Comparison of ENCODE assay signal across 8 cellular contexts in the genomic region with DNA sequence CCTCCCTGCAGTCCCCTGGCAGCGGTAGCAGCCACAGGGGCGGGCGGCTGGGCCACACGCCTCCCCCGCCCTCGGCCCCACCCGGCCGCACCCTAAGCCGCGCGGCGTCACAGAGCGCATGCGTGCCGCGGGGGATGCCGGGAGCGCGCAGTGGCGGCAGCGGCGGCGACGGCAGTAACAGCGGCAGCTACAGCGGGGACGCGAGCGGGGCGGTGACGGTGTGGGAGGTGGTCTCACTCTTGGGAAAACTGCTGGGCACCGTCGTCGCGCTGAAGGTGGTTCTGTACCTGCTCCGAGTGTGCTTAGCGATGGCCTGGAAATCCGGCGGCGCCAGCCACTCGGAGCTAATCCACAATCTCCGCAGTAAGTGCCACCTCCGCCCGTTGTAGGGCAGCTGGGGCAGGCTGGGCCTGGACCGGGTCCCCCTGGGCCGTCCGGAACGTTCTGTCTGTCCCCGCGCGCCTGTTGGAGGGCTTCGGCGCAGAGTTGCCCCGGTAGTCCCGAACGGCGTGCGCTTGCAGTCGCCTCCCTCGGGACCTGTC. TPM values are rescaled to one million over a fixed set of nuclear protein-coding genes. Genes with fewer than 3 reads are reported as not detected.
DNase-seq lines count a peak whose midpoint lies in the region; ATAC-seq and TF ChIP-seq lines count a peak whose summit lies in the region.

TSS of gene PCMT1 (plus strand) at position 148 of the 542 bp plus-strand sequence. CDS start at position 309, 161 bp downstream.

- H3K27ac ChIP-seq in RWPE2 (ENCODE audit: poor library complexity, severe bottlenecking), result peak within 1 kb of the TSS; percentile 71

- H3K9me3 ChIP-seq in RWPE2 (ENCODE audit: severe bottlenecking), result no peaks in the 10 kb centered on the region

- H3K27me3 Mint-ChIP-seq in nephron progenitor cell (ENCODE audit: low read depth, poor library complexity), result peaks cover 3% of the 10 kb centered on the region
- H3K27me3 Mint-ChIP-seq in stimulated activated naive CD8-positive, alpha-beta T cell treated with anti-CD3 and anti-CD28 coated beads, Interleukin-15, amount 100 ng/mL, for 72 hours, result no peaks in the 10 kb centered on the region

- H3K4me3 ChIP-seq in LNCaP clone FGC (ENCODE audit: low read depth, low read length), result peak within 1 kb of the TSS; percentile 96
- H3K4me3 ChIP-seq in RWPE2 (ENCODE audit: severe bottlenecking), result peak within 1 kb of the TSS; percentile 84
- peak within 1 kb of the TSS; percentile 97 for H3K4me3 ChIP-seq in fibroblast of the aortic adventitia (ENCODE audit: low read depth, low read length)

- no peaks in the 10 kb centered on the region for H3K27me3 ChIP-seq in RWPE2 (ENCODE audit: insufficient read depth, poor library complexity, severe bottlenecking)

- H3K4me3 Mint-ChIP-seq in nephron progenitor cell, result peak within 1 kb of the TSS; percentile 91
- peak within 1 kb of the TSS; percentile 89 to 98 for H3K4me3 Mint-ChIP-seq in stimulated activated naive CD8-positive, alpha-beta T cell treated with anti-CD3 and anti-CD28 coated beads, Interleukin-15, amount 100 ng/mL, for 72 hours

- H3K9me3 Mint-ChIP-seq in nephron progenitor cell, result no peaks in the 10 kb centered on the region
- H3K9me3 Mint-ChIP-seq in stimulated activated naive CD8-positive, alpha-beta T cell treated with anti-CD3 and anti-CD28 coated beads, Interleukin-15, amount 100 ng/mL, for 72 hours, result no peaks in the 10 kb centered on the region

- ATAC-seq in RWPE2 (ENCODE audit: low read depth), result peak; percentile 77
- ATAC-seq in stimulated activated naive CD8-positive, alpha-beta T cell treated with anti-CD3 and anti-CD28 coated beads, Interleukin-15, amount 100 ng/mL, for 72 hours, result peak; percentile 91

- DNase-seq in ELF-1 (ENCODE audit: low read depth, low spot score), result peak; percentile 90
- peak; percentile 79 for DNase-seq in H4 (ENCODE audit: low spot score)
- peak; percentile 49 for DNase-seq in LNCaP clone FGC (ENCODE audit: low read depth)
- DNase-seq in RWPE2 (ENCODE audit: low spot score), result peak; percentile 86
- DNase-seq in activated effector memory CD4-positive, alpha-beta T cell treated with Interleukin-2 at 50 U/mL for 16 hours, result peak; percentile 91
- peak; percentile 83 for DNase-seq in fibroblast of the aortic adventitia (ENCODE audit: low read depth)
- peak; percentile 93 for DNase-seq in nephron progenitor cell
- peak; percentile 95 to 97 for DNase-seq in stimulated activated naive CD8-positive, alpha-beta T cell treated with anti-CD3 and anti-CD28 coated beads, Interleukin-15, amount 100 ng/mL, for 72 hours

- peaks cover 27% of the 10 kb centered on the region for H3K4me1 Mint-ChIP-seq in nephron progenitor cell
- H3K4me1 Mint-ChIP-seq in stimulated activated naive CD8-positive, alpha-beta T cell treated with anti-CD3 and anti-CD28 coated beads, Interleukin-15, amount 100 ng/mL, for 72 hours, result peaks cover 51% of the 10 kb centered on the region

- no peaks in the 10 kb centered on the region for H3K36me3 Mint-ChIP-seq in nephron progenitor cell (ENCODE audit: low read depth)

- peaks cover 12% of the 10 kb centered on the region for H3K4me1 ChIP-seq in RWPE2 (ENCODE audit: insufficient read depth, poor library complexity, severe bottlenecking)

- peaks cover 20% of the 10 kb centered on the region for H3K36me3 ChIP-seq in RWPE2 (ENCODE audit: low read depth)

- TF ChIP-seq CTCF in LNCaP clone FGC (IDR thresholded peaks at IDR 0.05; ENCODE audit: control insufficient read depth, extremely low read depth, insufficient read depth) (no peak), RWPE2 (IDR thresholded peaks at IDR 0.05; ENCODE audit: poor library complexity, severe bottlenecking) (no peak), fibroblast of the aortic adventitia (IDR thresholded peaks at IDR 0.05; ENCODE audit: insufficient read depth, low read length) (no peak), nephron progenitor cell (IDR thresholded peaks at IDR 0.05) (no peak)

- H3K27ac Mint-ChIP-seq in nephron progenitor cell, result peak within 1 kb of the TSS; percentile 85
- H3K27ac Mint-ChIP-seq in stimulated activated naive CD8-positive, alpha-beta T cell treated with anti-CD3 and anti-CD28 coated beads, Interleukin-15, amount 100 ng/mL, for 72 hours, result peak within 1 kb of the TSS; percentile 92 to 94

RNA-seq across cellular contexts. Expression of gene PCMT1, which starts in this region (rescaled TPM):
- 70.5 and 70.7 TPM in 2 replicates for total RNA-seq in H4 (2014; rRNA removed; shearing (Covaris generic))
- total RNA-seq in fibroblast of the aortic adventitia (ENCODE audit: low replicate concordance), result 44.1 and 117 TPM in 2 replicates

Comparison
In these comparisons a context has a peak if more than half of its experiments do, and no peak if none do; other contexts are left out.
1. Peak in every context shown above with its lines: DNase-seq, ATAC-seq, H3K4me3 ChIP-seq and H3K27ac ChIP-seq.